ENCODE assay signal across 16 cellular contexts in genomic region chr11:126464796-126465195, GRCh38.
A peak's percentile ranks its signal among the peaks of the same experiment; 100 is the strongest.
DNase-seq lines count a peak whose midpoint lies in the region; ATAC-seq and TF ChIP-seq lines count a peak whose summit lies in the region.
"Had no signal": no experiment of that assay in that cellular context is flagged by ENCODE, and none has a peak within 500 bp of the region (broad histone marks: within the 10 kb centered on the region; RNA-seq: fewer than 3 reads in every experiment).

No MANE protein-coding gene starts in this region.

- DNase-seq in Ammon's horn (ENCODE audit: low spot score): peak; percentile 54
- no peak for DNase-seq in immature natural killer cell
- no peak for DNase-seq in Calu3
- no peak for DNase-seq in activated effector memory CD4-positive, alpha-beta T cell treated with anti-CD3 and anti-CD28 coated beads, Interleukin-2, amount 50 U/mL, for 16 hours
- no peak for DNase-seq in NCI-H345 treated with DMSO at 0.1 percent for 48 hours (lab: John Stamatoyannopoulos, UW; ENCODE audit: unreplicated experiment)
- DNase-seq: activated naive CD4-positive, alpha-beta T cell treated with anti-CD3 and anti-CD28 coated beads, Interleukin-2, amount 50 U/mL, for 16 hours; brain microvascular endothelial cell; Caco-2; lower lobe of right lung; NCI-H2029 treated with DMSO at 0.1 percent for 48 hours; NCI-H510A treated with DMSO at 0.1 percent for 48 hours; uterus had no signal

- no peak overlapping the region for H2AFZ ChIP-seq in OCI-LY3 (ENCODE audit: low read depth, low read length)

- ATAC-seq in HG03432 (IDR thresholded peaks at IDR 0.05; ENCODE audit: unreplicated experiment): no peak

- no peak overlapping the region for H3K4me3 ChIP-seq in OCI-LY3 (ENCODE audit: low read length)
- H3K4me3 ChIP-seq: lower lobe of right lung, uterus had no signal

- no peaks in the 10 kb centered on the region for H3K9me3 ChIP-seq in OCI-LY3 (ENCODE audit: insufficient read depth, low read length)
- H3K9me3 ChIP-seq: lower lobe of right lung, uterus had no signal

- no peak overlapping the region for H3K27ac ChIP-seq in OCI-LY3 (ENCODE audit: low read length)
- H3K27ac ChIP-seq: brain microvascular endothelial cell, uterus had no signal

- H3K36me3 ChIP-seq in OCI-LY3 (replicated peaks; ENCODE audit: low read depth, low read length): no peaks in the 10 kb centered on the region
- H3K36me3 ChIP-seq: brain microvascular endothelial cell, lower lobe of right lung, uterus had no signal

- H3K4me1 ChIP-seq in OCI-LY3 (ENCODE audit: low read length): peaks cover 39% of the 10 kb centered on the region
- H3K4me1 ChIP-seq: Caco-2, uterus had no signal

- no peaks in the 10 kb centered on the region for H3K36me3 Mint-ChIP-seq in IgD-negative memory B cell
- H3K36me3 Mint-ChIP-seq in immature natural killer cell: no peaks in the 10 kb centered on the region
- no peaks in the 10 kb centered on the region for H3K36me3 Mint-ChIP-seq in Calu3 (ENCODE audit: insufficient read depth, unreplicated experiment)

- H3K9ac ChIP-seq in OCI-LY3 (ENCODE audit: low read length): no peak overlapping the region

- H3K27ac Mint-ChIP-seq in IgD-negative memory B cell (peak overlapping the region in 1 of 3 donors; percentile 32), immature natural killer cell (peak overlapping the region in 2 of 6 donors; percentile 84 to 91), Calu3 (ENCODE audit: unreplicated experiment) (no peak overlapping the region)
- H3K27ac Mint-ChIP-seq: nephron had no signal

- BruUV-seq in Calu3 (replicated peaks; lab: Mats Ljungman, UMichigan): no TSS peak

- H3K4me1 Mint-ChIP-seq in IgD-negative memory B cell (peaks cover 21 to 26% (median 22%) of the 10 kb centered on the region in 3 donors), immature natural killer cell (peaks cover 19 to 21% of the 10 kb centered on the region in 2 donors), Calu3 (ENCODE audit: low read depth, unreplicated experiment) (no peaks in the 10 kb centered on the region)

- CTCF ChIA-PET in Calu3 (lab: Charles Lee): interaction anchor here (0.7 kb wide), 1 partner anchor 1540 kb away, joined by 4 read pairs; no protein-coding TSS in a partner anchor

- H4K20me1 ChIP-seq in OCI-LY3 (ENCODE audit: insufficient read depth, low read length): no peaks in the 10 kb centered on the region

- peaks cover 32% of the 10 kb centered on the region for H3K27me3 ChIP-seq in OCI-LY3 (ENCODE audit: low read depth, low read length)
- H3K27me3 ChIP-seq: brain microvascular endothelial cell, uterus had no signal

- intact Hi-C loops in Calu3 (cut with micrococcal nuclease; ENCODE audit: unreplicated experiment): no loop called here

- H3K4me2 ChIP-seq in OCI-LY3 (ENCODE audit: low read length): peak overlapping the region; percentile 75; the same call in 1 of the 2 replicates

- no peaks in the 10 kb centered on the region for H3K9me3 Mint-ChIP-seq in IgD-negative memory B cell
- H3K9me3 Mint-ChIP-seq in immature natural killer cell: no peaks in the 10 kb centered on the region
- peaks cover 2% of the 10 kb centered on the region for H3K9me3 Mint-ChIP-seq in Calu3 (ENCODE audit: low read depth, unreplicated experiment)
- H3K9me3 Mint-ChIP-seq: nephron had no signal

- H3K27me3 Mint-ChIP-seq in IgD-negative memory B cell (peaks cover 8% of the 10 kb centered on the region), immature natural killer cell (ENCODE audit: low read depth in 3 of 3) (peaks cover 0 to 7% (median 2%) of the 10 kb centered on the region in 3 donors), Calu3 (ENCODE audit: unreplicated experiment) (peaks cover 52% of the 10 kb centered on the region)

- H3K79me2 ChIP-seq in OCI-LY3 (ENCODE audit: low read length): no peaks in the 10 kb centered on the region

- TF ChIP-seq CTCF in OCI-LY3 (IDR thresholded peaks at IDR 0.05; ENCODE audit: low read depth, low read length): no peak
- TF ChIP-seq CTCF in Calu3 (IDR thresholded peaks at IDR 0.05; ENCODE audit: unreplicated experiment): no peak

- peak overlapping the region; percentile 18 to 76 (median 48) for H3K4me3 Mint-ChIP-seq in IgD-negative memory B cell
- peak overlapping the region in 3 of 5 donors; percentile 67 to 81 (median 77) for H3K4me3 Mint-ChIP-seq in immature natural killer cell
- no peak overlapping the region for H3K4me3 Mint-ChIP-seq in Calu3 (ENCODE audit: low read depth, unreplicated experiment)
- H3K4me3 Mint-ChIP-seq: nephron had no signal
